1 cellular context compared by ENCODE assay signal in the genomic region with DNA sequence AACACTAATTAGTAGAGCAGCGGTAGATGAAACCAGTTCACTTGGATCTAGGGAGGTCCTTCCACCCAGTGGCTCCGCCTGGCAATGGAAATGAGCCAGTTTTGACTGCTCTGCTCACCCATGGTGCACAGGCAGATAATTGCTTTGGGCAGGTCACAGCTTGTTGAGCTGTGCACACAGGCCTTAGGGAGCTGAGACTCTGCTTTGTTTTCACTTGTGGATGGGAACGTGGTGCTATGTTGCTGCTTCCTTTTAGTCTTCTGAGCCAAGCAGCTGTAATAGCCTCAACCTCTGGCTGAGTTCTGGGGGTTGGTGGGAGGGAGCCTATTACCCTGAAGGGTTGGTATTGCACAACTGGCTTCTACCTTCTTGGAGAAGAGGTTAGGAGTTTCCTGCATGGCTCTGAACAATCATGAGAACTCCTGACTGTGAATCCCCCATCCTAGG.
TF ChIP-seq lines count a peak whose summit lies in the region.

No MANE protein-coding gene starts in this region.

TF ChIP-seq in HEK293, 187 proteins besides CTCF, POLR2A, EP300 and RAD21 (continued from another document and continues in another):
- TF ChIP-seq, protein P1, sequence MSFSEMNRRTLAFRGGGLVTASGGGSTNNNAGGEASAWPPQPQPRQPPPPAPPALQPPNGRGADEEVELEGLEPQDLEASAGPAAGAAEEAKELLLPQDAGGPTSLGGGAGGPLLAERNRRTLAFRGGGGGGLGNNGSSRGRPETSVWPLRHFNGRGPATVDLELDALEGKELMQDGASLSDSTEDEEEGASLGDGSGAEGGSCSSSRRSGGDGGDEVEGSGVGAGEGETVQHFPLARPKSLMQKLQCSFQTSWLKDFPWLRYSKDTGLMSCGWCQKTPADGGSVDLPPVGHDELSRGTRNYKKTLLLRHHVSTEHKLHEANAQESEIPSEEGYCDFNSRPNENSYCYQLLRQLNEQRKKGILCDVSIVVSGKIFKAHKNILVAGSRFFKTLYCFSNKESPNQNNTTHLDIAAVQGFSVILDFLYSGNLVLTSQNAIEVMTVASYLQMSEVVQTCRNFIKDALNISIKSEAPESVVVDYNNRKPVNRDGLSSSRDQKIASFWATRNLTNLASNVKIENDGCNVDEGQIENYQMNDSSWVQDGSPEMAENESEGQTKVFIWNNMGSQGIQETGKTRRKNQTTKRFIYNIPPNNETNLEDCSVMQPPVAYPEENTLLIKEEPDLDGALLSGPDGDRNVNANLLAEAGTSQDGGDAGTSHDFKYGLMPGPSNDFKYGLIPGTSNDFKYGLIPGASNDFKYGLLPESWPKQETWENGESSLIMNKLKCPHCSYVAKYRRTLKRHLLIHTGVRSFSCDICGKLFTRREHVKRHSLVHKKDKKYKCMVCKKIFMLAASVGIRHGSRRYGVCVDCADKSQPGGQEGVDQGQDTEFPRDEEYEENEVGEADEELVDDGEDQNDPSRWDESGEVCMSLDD (tag by site-specific recombination; IDR thresholded peaks at IDR 0.05): no peak
- TF ChIP-seq ZNF792 (tag by site-specific recombination; IDR thresholded peaks at IDR 0.05) (0 out of 2 replicates have a peak, but pooled peaks have one; percentile 31), ZNF112 (tag by site-specific recombination; IDR thresholded peaks at IDR 0.05) (no peak), ZSCAN16 (tag by site-specific recombination; IDR thresholded peaks at IDR 0.05) (no peak), KLF1 (tag by site-specific recombination; IDR thresholded peaks at IDR 0.05) (0 out of 2 replicates have a peak, but pooled peaks have one; percentile 21), ZNF302 (tag by site-specific recombination; IDR thresholded peaks at IDR 0.05; ENCODE audit: low read depth) (no peak), ZNF777 (tag by site-specific recombination; IDR thresholded peaks at IDR 0.05; ENCODE audit: borderline replicate concordance) (no peak), ZNF391 (tag by site-specific recombination; IDR thresholded peaks at IDR 0.05; ENCODE audit: borderline replicate concordance, low read depth) (0 out of 2 replicates have a peak, but pooled peaks have one; percentile 61), ZNF140 (tag by site-specific recombination; IDR thresholded peaks at IDR 0.05) (peak; percentile 9; the same call in 1 of the 2 replicates), ZNF19 (tag by site-specific recombination; IDR thresholded peaks at IDR 0.05; ENCODE audit: low read depth) (no peak), ZNF366 (tag by site-specific recombination; conservative IDR thresholded peaks at IDR 0.05) (peak; percentile 89), ZFP41 (tag by site-specific recombination; IDR thresholded peaks at IDR 0.05; ENCODE audit: borderline replicate concordance) (no peak), KLF7 (tag by site-specific recombination; IDR thresholded peaks at IDR 0.05; ENCODE audit: borderline replicate concordance) (no peak), ZBTB1 (tag by site-specific recombination; IDR thresholded peaks at IDR 0.05) (no peak), ZNF530 (tag by site-specific recombination; IDR thresholded peaks at IDR 0.05; ENCODE audit: low read depth) (no peak), ZNF132 (tag by site-specific recombination; IDR thresholded peaks at IDR 0.05; ENCODE audit: borderline replicate concordance) (no peak), ZNF560 (tag by site-specific recombination; IDR thresholded peaks at IDR 0.05; ENCODE audit: borderline replicate concordance) (no peak), ZNF501 (tag by site-specific recombination; IDR thresholded peaks at IDR 0.05) (0 out of 2 replicates have a peak, but pooled peaks have one; percentile 46), TRIM28 (IDR thresholded peaks at IDR 0.05; ENCODE audit: borderline replicate concordance, low read length) (peak; percentile 99), ZNF658 (tag by site-specific recombination; IDR thresholded peaks at IDR 0.05) (no peak), ZFP69B (tag by site-specific recombination; IDR thresholded peaks at IDR 0.05) (peak; percentile 68), ZNF404 (tag by site-specific recombination; IDR thresholded peaks at IDR 0.05) (no peak), ZNF121 (tag by site-specific recombination; IDR thresholded peaks at IDR 0.05) (no peak), ZBTB7A (tag by site-specific recombination; IDR thresholded peaks at IDR 0.05; ENCODE audit: low read depth) (no peak), ZNF660 (tag by site-specific recombination; IDR thresholded peaks at IDR 0.05) (peak; percentile 94; the same call in 1 of the 2 replicates), ZBTB48 (tag by site-specific recombination; IDR thresholded peaks at IDR 0.05) (peak; percentile 93), ZBTB21 (tag by site-specific recombination; IDR thresholded peaks at IDR 0.05) (no peak), ZNF202 (tag by site-specific recombination; IDR thresholded peaks at IDR 0.05; ENCODE audit: borderline replicate concordance) (no peak), SALL2 (tag by site-specific recombination; IDR thresholded peaks at IDR 0.05; ENCODE audit: borderline replicate concordance) (no peak), ZSCAN30 (tag by site-specific recombination; IDR thresholded peaks at IDR 0.05) (peak; percentile 97), IKZF3 (tag by site-specific recombination; IDR thresholded peaks at IDR 0.05) (peak; percentile 85), REPIN1 (tag by site-specific recombination; IDR thresholded peaks at IDR 0.05; ENCODE audit: low read depth) (no peak), ZBTB17 (tag by site-specific recombination; IDR thresholded peaks at IDR 0.05) (peak; percentile 91), ZXDB (tag by site-specific recombination; IDR thresholded peaks at IDR 0.05) (peak; percentile 79), ZNF311 (tag by site-specific recombination; IDR thresholded peaks at IDR 0.05; ENCODE audit: borderline replicate concordance) (no peak), TCF7L2 (IDR thresholded peaks at IDR 0.05; ENCODE audit: borderline replicate concordance, low read depth, low read length) (0 out of 2 replicates have a peak, but pooled peaks have one; percentile 51), HOXC10 (CRISPR knock-in tag; IDR thresholded peaks at IDR 0.05) (no peak), BCL11B (tag by site-specific recombination; IDR thresholded peaks at IDR 0.05; ENCODE audit: low read depth) (no peak), ZSCAN23 (tag by site-specific recombination; IDR thresholded peaks at IDR 0.05) (no peak), ZNF555 (tag by site-specific recombination; conservative IDR thresholded peaks at IDR 0.05) (no peak), ZBTB8A (tag by site-specific recombination; IDR thresholded peaks at IDR 0.05) (peak; percentile 60), ZNF214 (tag by site-specific recombination; IDR thresholded peaks at IDR 0.05; ENCODE audit: borderline replicate concordance) (no peak), ZNF843 (tag by site-specific recombination; IDR thresholded peaks at IDR 0.05) (peak; percentile 79), ZFP3 (tag by site-specific recombination; IDR thresholded peaks at IDR 0.05; ENCODE audit: low read depth) (no peak), ZNF837 (tag by site-specific recombination; IDR thresholded peaks at IDR 0.05) (peak; percentile 45; the same call in 1 of the 2 replicates)
- TF ChIP-seq, protein P2, sequence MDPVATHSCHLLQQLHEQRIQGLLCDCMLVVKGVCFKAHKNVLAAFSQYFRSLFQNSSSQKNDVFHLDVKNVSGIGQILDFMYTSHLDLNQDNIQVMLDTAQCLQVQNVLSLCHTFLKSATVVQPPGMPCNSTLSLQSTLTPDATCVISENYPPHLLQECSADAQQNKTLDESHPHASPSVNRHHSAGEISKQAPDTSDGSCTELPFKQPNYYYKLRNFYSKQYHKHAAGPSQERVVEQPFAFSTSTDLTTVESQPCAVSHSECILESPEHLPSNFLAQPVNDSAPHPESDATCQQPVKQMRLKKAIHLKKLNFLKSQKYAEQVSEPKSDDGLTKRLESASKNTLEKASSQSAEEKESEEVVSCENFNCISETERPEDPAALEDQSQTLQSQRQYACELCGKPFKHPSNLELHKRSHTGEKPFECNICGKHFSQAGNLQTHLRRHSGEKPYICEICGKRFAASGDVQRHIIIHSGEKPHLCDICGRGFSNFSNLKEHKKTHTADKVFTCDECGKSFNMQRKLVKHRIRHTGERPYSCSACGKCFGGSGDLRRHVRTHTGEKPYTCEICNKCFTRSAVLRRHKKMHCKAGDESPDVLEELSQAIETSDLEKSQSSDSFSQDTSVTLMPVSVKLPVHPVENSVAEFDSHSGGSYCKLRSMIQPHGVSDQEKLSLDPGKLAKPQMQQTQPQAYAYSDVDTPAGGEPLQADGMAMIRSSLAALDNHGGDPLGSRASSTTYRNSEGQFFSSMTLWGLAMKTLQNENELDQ (tag by site-specific recombination; IDR thresholded peaks at IDR 0.05; ENCODE audit: low read depth): no peak
- TF ChIP-seq, protein P3, sequence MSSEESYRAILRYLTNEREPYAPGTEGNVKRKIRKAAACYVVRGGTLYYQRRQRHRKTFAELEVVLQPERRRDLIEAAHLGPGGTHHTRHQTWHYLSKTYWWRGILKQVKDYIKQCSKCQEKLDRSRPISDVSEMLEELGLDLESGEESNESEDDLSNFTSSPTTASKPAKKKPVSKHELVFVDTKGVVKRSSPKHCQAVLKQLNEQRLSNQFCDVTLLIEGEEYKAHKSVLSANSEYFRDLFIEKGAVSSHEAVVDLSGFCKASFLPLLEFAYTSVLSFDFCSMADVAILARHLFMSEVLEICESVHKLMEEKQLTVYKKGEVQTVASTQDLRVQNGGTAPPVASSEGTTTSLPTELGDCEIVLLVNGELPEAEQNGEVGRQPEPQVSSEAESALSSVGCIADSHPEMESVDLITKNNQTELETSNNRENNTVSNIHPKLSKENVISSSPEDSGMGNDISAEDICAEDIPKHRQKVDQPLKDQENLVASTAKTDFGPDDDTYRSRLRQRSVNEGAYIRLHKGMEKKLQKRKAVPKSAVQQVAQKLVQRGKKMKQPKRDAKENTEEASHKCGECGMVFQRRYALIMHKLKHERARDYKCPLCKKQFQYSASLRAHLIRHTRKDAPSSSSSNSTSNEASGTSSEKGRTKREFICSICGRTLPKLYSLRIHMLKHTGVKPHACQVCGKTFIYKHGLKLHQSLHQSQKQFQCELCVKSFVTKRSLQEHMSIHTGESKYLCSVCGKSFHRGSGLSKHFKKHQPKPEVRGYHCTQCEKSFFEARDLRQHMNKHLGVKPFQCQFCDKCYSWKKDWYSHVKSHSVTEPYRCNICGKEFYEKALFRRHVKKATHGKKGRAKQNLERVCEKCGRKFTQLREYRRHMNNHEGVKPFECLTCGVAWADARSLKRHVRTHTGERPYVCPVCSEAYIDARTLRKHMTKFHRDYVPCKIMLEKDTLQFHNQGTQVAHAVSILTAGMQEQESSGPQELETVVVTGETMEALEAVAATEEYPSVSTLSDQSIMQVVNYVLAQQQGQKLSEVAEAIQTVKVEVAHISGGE (tag by site-specific recombination; conservative IDR thresholded peaks at IDR 0.05; ENCODE audit: low read depth): no peak
- TF ChIP-seq, protein P4, sequence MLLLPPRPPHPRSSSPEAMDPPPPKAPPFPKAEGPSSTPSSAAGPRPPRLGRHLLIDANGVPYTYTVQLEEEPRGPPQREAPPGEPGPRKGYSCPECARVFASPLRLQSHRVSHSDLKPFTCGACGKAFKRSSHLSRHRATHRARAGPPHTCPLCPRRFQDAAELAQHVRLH (tag by site-specific recombination; IDR thresholded peaks at IDR 0.05): peak; percentile 55; the same call in 1 of the 2 replicates
- TF ChIP-seq, protein P5, sequence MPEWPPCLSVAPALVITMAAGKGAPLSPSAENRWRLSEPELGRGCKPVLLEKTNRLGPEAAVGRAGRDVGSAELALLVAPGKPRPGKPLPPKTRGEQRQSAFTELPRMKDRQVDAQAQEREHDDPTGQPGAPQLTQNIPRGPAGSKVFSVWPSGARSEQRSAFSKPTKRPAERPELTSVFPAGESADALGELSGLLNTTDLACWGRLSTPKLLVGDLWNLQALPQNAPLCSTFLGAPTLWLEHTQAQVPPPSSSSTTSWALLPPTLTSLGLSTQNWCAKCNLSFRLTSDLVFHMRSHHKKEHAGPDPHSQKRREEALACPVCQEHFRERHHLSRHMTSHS (tag by site-specific recombination; IDR thresholded peaks at IDR 0.05): no peak
- TF ChIP-seq, protein P6, sequence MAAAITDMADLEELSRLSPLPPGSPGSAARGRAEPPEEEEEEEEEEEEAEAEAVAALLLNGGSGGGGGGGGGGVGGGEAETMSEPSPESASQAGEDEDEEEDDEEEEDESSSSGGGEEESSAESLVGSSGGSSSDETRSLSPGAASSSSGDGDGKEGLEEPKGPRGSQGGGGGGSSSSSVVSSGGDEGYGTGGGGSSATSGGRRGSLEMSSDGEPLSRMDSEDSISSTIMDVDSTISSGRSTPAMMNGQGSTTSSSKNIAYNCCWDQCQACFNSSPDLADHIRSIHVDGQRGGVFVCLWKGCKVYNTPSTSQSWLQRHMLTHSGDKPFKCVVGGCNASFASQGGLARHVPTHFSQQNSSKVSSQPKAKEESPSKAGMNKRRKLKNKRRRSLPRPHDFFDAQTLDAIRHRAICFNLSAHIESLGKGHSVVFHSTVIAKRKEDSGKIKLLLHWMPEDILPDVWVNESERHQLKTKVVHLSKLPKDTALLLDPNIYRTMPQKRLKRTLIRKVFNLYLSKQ (tag by site-specific recombination; IDR thresholded peaks at IDR 0.05; ENCODE audit: borderline replicate concordance): no peak
- TF ChIP-seq, protein P7, sequence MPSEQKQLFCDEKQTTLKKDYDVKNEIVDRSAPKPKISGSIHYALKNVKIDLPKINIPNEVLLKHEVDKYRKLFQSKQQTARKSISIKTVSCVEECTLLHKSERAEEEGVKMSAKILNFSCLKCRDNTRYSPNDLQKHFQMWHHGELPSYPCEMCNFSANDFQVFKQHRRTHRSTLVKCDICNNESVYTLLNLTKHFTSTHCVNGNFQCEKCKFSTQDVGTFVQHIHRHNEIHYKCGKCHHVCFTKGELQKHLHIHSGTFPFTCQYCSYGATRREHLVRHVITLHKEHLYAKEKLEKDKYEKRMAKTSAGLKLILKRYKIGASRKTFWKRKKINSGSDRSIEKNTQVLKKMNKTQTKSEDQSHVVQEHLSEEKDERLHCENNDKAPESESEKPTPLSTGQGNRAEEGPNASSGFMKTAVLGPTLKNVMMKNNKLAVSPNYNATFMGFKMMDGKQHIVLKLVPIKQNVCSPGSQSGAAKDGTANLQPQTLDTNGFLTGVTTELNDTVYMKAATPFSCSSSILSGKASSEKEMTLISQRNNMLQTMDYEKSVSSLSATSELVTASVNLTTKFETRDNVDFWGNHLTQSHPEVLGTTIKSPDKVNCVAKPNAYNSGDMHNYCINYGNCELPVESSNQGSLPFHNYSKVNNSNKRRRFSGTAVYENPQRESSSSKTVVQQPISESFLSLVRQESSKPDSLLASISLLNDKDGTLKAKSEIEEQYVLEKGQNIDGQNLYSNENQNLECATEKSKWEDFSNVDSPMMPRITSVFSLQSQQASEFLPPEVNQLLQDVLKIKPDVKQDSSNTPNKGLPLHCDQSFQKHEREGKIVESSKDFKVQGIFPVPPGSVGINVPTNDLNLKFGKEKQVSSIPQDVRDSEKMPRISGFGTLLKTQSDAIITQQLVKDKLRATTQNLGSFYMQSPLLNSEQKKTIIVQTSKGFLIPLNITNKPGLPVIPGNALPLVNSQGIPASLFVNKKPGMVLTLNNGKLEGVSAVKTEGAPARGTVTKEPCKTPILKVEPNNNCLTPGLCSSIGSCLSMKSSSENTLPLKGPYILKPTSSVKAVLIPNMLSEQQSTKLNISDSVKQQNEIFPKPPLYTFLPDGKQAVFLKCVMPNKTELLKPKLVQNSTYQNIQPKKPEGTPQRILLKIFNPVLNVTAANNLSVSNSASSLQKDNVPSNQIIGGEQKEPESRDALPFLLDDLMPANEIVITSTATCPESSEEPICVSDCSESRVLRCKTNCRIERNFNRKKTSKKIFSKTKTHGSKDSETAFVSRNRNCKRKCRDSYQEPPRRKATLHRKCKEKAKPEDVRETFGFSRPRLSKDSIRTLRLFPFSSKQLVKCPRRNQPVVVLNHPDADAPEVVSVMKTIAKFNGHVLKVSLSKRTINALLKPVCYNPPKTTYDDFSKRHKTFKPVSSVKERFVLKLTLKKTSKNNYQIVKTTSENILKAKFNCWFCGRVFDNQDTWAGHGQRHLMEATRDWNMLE (tag by site-specific recombination; conservative IDR thresholded peaks at IDR 0.05; ENCODE audit: low read depth): peak; percentile 32; the same call in 1 of the 2 replicates
